Comparison of ENCODE assay signal across 18 cellular contexts in genomic region chr3:160098946-160099626, GRCh38.
"Had no signal": no experiment of that assay in that cellular context is flagged by ENCODE, and none has a peak within 500 bp of the region (broad histone marks: within the 10 kb centered on the region; RNA-seq: fewer than 3 reads in every experiment).

No MANE protein-coding gene starts in this region.

- H3K36me3 Mint-ChIP-seq: activated naive CD8-positive, alpha-beta T cell treated with anti-CD3 and anti-CD28 coated beads for 36 hours had no signal

- H3K27ac Mint-ChIP-seq: activated CD4-positive, alpha-beta T cell treated with anti-CD3 and anti-CD28 coated beads, Interleukin-2, amount 10 ng/mL, durations not matched to agents 24 days and 14 days; activated CD8-positive, alpha-beta T cell treated with anti-CD3 and anti-CD28 coated beads for 36 hours; activated naive CD8-positive, alpha-beta T cell treated with anti-CD3 and anti-CD28 coated beads for 36 hours; activated T-helper 17 cell treated with anti-CD3 and anti-CD28 coated beads, Interleukin-2, amount 50 U/mL, for 72 hours; nephron progenitor cell had no signal

- H3K4me3 ChIP-seq: thyroid gland had no signal

- H3K4me3 Mint-ChIP-seq: activated CD4-positive, alpha-beta T cell treated with anti-CD3 and anti-CD28 coated beads, Interleukin-2, amount 10 ng/mL, durations not matched to agents 24 days and 14 days; activated CD8-positive, alpha-beta T cell treated with anti-CD3 and anti-CD28 coated beads for 36 hours; activated naive CD8-positive, alpha-beta T cell treated with anti-CD3 and anti-CD28 coated beads for 36 hours; activated T-helper 17 cell treated with anti-CD3 and anti-CD28 coated beads, Interleukin-2, amount 50 U/mL, for 72 hours; nephron progenitor cell had no signal

- H3K9me3 ChIP-seq: thyroid gland had no signal

- H3K27me3 ChIP-seq: thyroid gland had no signal

- H3K9me3 Mint-ChIP-seq: activated CD4-positive, alpha-beta T cell treated with anti-CD3 and anti-CD28 coated beads, Interleukin-2, amount 10 ng/mL, durations not matched to agents 24 days and 14 days; activated CD8-positive, alpha-beta T cell treated with anti-CD3 and anti-CD28 coated beads for 36 hours; activated naive CD8-positive, alpha-beta T cell treated with anti-CD3 and anti-CD28 coated beads for 36 hours; activated T-helper 17 cell treated with anti-CD3 and anti-CD28 coated beads, Interleukin-2, amount 50 U/mL, for 72 hours had no signal

- H3K36me3 ChIP-seq: thyroid gland had no signal

- ATAC-seq: activated CD8-positive, alpha-beta T cell treated with anti-CD3 and anti-CD28 coated beads for 36 hours; activated T-helper 17 cell treated with anti-CD3 and anti-CD28 coated beads, Interleukin-2, amount 50 U/mL, for 72 hours had no signal

- H3K4me1 ChIP-seq: thyroid gland had no signal

- H3K27ac ChIP-seq: thyroid gland had no signal

- DNase-seq: activated CD4-positive, alpha-beta T cell treated with anti-CD3 and anti-CD28 coated beads, Interleukin-2, amount 10 ng/mL, durations not matched to agents 24 days and 14 days; activated CD4-positive, CD25-positive, alpha-beta regulatory T cell; activated CD8-positive, alpha-beta T cell treated with anti-CD3 and anti-CD28 coated beads for 36 hours; activated naive CD4-positive, alpha-beta T cell; activated naive CD8-positive, alpha-beta T cell treated with anti-CD3 and anti-CD28 coated beads for 36 hours; activated T-cell treated with anti-CD3 and anti-CD28 coated beads, Interleukin-2, amount 50 U/mL, for 1 hour; amniotic stem cell; effector CD4-positive, alpha-beta T cell; left cardiac atrium; midbrain; nephron progenitor cell; nucleus accumbens; stimulated activated CD4-positive, alpha-beta T cell treated with anti-CD3 and anti-CD28 coated beads, Interleukin-12 subunit alpha, Interleukin-12 subunit beta, amount 100 ng/mL, for 4 hours; stimulated activated CD4-positive, alpha-beta T cell treated with anti-CD3 and anti-CD28 coated beads, Interleukin-1b, Interleukin-23, amount 100 ng/mL, for 48 hours; stimulated activated CD8-positive, alpha-beta memory T cell treated with anti-CD3 and anti-CD28 coated beads, Interleukin-4, amount 100 ng/mL, for 48 hours; stimulated activated naive CD4-positive, alpha-beta T cell; thyroid gland had no signal

- H3K4me1 Mint-ChIP-seq: activated CD4-positive, alpha-beta T cell treated with anti-CD3 and anti-CD28 coated beads, Interleukin-2, amount 10 ng/mL, durations not matched to agents 24 days and 14 days; activated naive CD8-positive, alpha-beta T cell treated with anti-CD3 and anti-CD28 coated beads for 36 hours; activated T-helper 17 cell treated with anti-CD3 and anti-CD28 coated beads, Interleukin-2, amount 50 U/mL, for 72 hours had no signal
